In genomic region chr5:177416334-177416733, GRCh38 we compare ENCODE assay signal across 1 cellular context.
TF ChIP-seq lines count a peak whose summit lies in the region.

No MANE protein-coding gene starts in this region.

TF ChIP-seq in K562, 482 proteins besides CTCF, POLR2A, EP300 and RAD21:
- no peak for TF ChIP-seq BMI1 (IDR thresholded peaks at IDR 0.05; ENCODE audit: low read length)
- TF ChIP-seq NCOA1 (IDR thresholded peaks at IDR 0.05; ENCODE audit: low read depth) = no peak
- 0 out of 2 replicates have a peak, but pooled peaks have one; percentile 29 for TF ChIP-seq FOXJ2 (tag; IDR thresholded peaks at IDR 0.05)
- TF ChIP-seq SRSF9 (IDR thresholded peaks at IDR 0.05; ENCODE audit: borderline replicate concordance, low read depth, low read length) = no peak
